Comparison of ENCODE assay signal across 10 cellular contexts in the genomic region with DNA sequence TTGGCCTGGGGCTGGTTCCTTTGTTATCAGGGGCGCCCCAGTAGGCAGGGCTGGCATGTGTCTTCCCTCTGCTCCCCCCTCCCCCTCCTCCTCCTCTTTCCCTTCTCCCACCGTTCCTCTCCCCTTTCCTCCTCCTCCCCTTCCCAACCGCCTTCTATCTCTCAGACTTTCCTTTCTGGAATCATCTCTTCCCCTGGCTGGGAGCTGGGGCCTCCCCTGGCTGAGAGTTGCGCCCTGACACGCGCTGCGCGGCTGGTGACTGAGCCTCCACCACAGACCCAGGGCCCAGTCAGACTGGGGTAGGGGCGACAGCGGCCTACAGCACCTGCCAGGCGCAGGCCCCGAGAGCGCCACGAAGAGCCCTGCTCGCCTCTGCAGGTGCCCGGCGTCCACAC. TPM values are rescaled to one million over a fixed set of nuclear protein-coding genes. Genes with fewer than 3 reads are reported as not detected.
DNase-seq lines count a peak whose midpoint lies in the region; ATAC-seq and TF ChIP-seq lines count a peak whose summit lies in the region.
"Had no signal": no experiment of that assay in that cellular context is flagged by ENCODE, and none has a peak within 500 bp of the region (broad histone marks: within the 10 kb centered on the region; RNA-seq: fewer than 3 reads in every experiment).

No MANE protein-coding gene starts in this region.

- H3K27ac Mint-ChIP-seq in WTC11 = no peak overlapping the region

- no peaks in the 10 kb centered on the region for H3K9me3 ChIP-seq in ES-I3 (ENCODE audit: control insufficient read depth, insufficient read depth, low read length)
- no peaks in the 10 kb centered on the region for H3K9me3 ChIP-seq in hepatocyte (ENCODE audit: low read depth)
- H3K9me3 ChIP-seq in gastrocnemius medialis = no peaks in the 10 kb centered on the region

- no peak overlapping the region for H3K27ac ChIP-seq in hepatocyte
- peak overlapping the region in 1 of 4 donors; percentile 28 for H3K27ac ChIP-seq in gastrocnemius medialis
- H3K27ac ChIP-seq: cardiac muscle cell had no signal

- intact Hi-C loops in gastrocnemius medialis (cut with DNase I; ENCODE audit: low total_unique reads) = no loop called here

- H3K4me2 ChIP-seq in hepatocyte = peak overlapping the region; percentile 65

- POLR2A ChIA-PET in WTC11 (lab: Charles Lee) = interaction anchor here (0.6 kb wide), 1 partner anchor 128 kb away, joined by 3 read pairs; no protein-coding TSS in a partner anchor

- 0 out of 2 replicates have a peak, but pooled peaks cover 2% of the 10 kb centered on the region for H3K36me3 Mint-ChIP-seq in WTC11

- peak overlapping the region; percentile 57; the same call in 1 of the 2 replicates for H3K9ac ChIP-seq in ES-I3 (ENCODE audit: low read depth, low read length)

- H4K20me1 ChIP-seq in hepatocyte (ENCODE audit: insufficient read depth, poor library complexity, severe bottlenecking) = no peaks in the 10 kb centered on the region

- TF ChIP-seq POLR2A in gastrocnemius medialis (IDR thresholded peaks at IDR 0.05) = no peak

- CTCF ChIA-PET in WTC11 (lab: Charles Lee) = interaction anchor here (0.6 to 1.4 kb wide), 5 partner anchors 21 to 119 kb away, joined by 3 to 6 read pairs (median 4); no protein-coding TSS in a partner anchor

- TF ChIP-seq CTCF in WTC11 (IDR thresholded peaks at IDR 0.05) (no peak), hepatocyte (IDR thresholded peaks at IDR 0.05; ENCODE audit: poor library complexity) (no peak), gastrocnemius medialis (IDR thresholded peaks at IDR 0.05 in 4 of 5, conservative IDR thresholded peaks at IDR 0.05 in 1 of 5) (no peak)

- H3K9me3 Mint-ChIP-seq in WTC11 = no peaks in the 10 kb centered on the region

- WGBS in hepatocyte (ENCODE audit: low lambda C conversion rate, missing lambda C conversion rate) = 46% methylated on average over 16 of the region's 17 CpGs

- H3K4me1 Mint-ChIP-seq in WTC11 = peaks cover 43% of the 10 kb centered on the region

- peak overlapping the region; percentile 63 for H3K4me3 Mint-ChIP-seq in WTC11

- H3K4me3 ChIP-seq in hepatocyte (no peak overlapping the region), gastrocnemius medialis (peak overlapping the region; percentile 43 to 50 (median 47))
- H3K4me3 ChIP-seq: cardiac muscle cell had no signal

- DNase-seq in WTC11 (ENCODE audit: low spot score) (peak; percentile 40), hepatocyte (ENCODE audit: low spot score) (no peak), gastrocnemius medialis (no peak), NCI-H345 treated with DMSO at 0.1 percent for 48 hours (lab: John Stamatoyannopoulos, UW; ENCODE audit: unreplicated experiment) (no peak), NCI-H1436 (lab: John Stamatoyannopoulos, UW) (no peak), nucleus accumbens (lab: John Stamatoyannopoulos, UW) (no peak)

- H3K27me3 ChIP-seq in hepatocyte (peaks cover 33% of the 10 kb centered on the region), gastrocnemius medialis (peaks cover 30 to 53% (median 35%) of the 10 kb centered on the region in 3 donors)

- H3K79me2 ChIP-seq in hepatocyte = no peaks in the 10 kb centered on the region

- in situ Hi-C loops in gastrocnemius medialis (cut with MboI; ENCODE audit: low sequenced_read_pairs in 4 of 4) = loop anchor here in 1 of 4 donors (25.0 kb wide), 1 partner anchor 206 kb away; a partner anchor contains a TSS

- no peak overlapping the region for H2AFZ ChIP-seq in hepatocyte

- H3K27me3 Mint-ChIP-seq in WTC11 (ENCODE audit: low read depth) = peaks cover 76% of the 10 kb centered on the region

- no peaks in the 10 kb centered on the region for H3K36me3 ChIP-seq in ES-I3 (ENCODE audit: insufficient read depth, low read length)
- no peaks in the 10 kb centered on the region for H3K36me3 ChIP-seq in hepatocyte (replicated peaks; ENCODE audit: insufficient read depth, low read depth)
- no peaks in the 10 kb centered on the region for H3K36me3 ChIP-seq in gastrocnemius medialis
- H3K36me3 ChIP-seq: cardiac muscle cell had no signal

- no peaks in the 10 kb centered on the region for H3K9me2 ChIP-seq in hepatocyte (replicated peaks; ENCODE audit: insufficient read depth)

- H3K4me1 ChIP-seq in ES-I3 (ENCODE audit: insufficient read depth, low read length) (peaks cover 3% of the 10 kb centered on the region; the same call in 1 of the 2 replicates), hepatocyte (ENCODE audit: insufficient read depth) (peaks cover 23% of the 10 kb centered on the region), gastrocnemius medialis (peaks cover 0 to 8% of the 10 kb centered on the region in 2 donors)

- ATAC-seq in WTC11 (peak; percentile 11), gastrocnemius medialis (no peak), HG02610 (IDR thresholded peaks at IDR 0.05; ENCODE audit: unreplicated experiment) (no peak)

TF ChIP-seq in WTC11, 78 proteins besides CTCF, POLR2A, EP300 and RAD21:
- TF ChIP-seq, protein P1, sequence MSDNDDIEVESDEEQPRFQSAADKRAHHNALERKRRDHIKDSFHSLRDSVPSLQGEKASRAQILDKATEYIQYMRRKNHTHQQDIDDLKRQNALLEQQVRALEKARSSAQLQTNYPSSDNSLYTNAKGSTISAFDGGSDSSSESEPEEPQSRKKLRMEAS (CRISPR knock-in tag; IDR thresholded peaks at IDR 0.05) = 0 out of 2 replicates have a peak, but pooled peaks have one; percentile 17
- no peak for TF ChIP-seq ZNF138 (CRISPR knock-in tag; conservative IDR thresholded peaks at IDR 0.05)
- no peak for TF ChIP-seq HMGA2 (CRISPR knock-in tag; IDR thresholded peaks at IDR 0.05)
- TF ChIP-seq NR1H2 (CRISPR knock-in tag; IDR thresholded peaks at IDR 0.05) = no peak
- no peak for TF ChIP-seq ZNF317 (CRISPR knock-in tag; IDR thresholded peaks at IDR 0.05; ENCODE audit: borderline replicate concordance, low read depth)
- TF ChIP-seq ZNF416 (CRISPR knock-in tag; IDR thresholded peaks at IDR 0.05) = no peak
- TF ChIP-seq NFE2L1 (CRISPR knock-in tag; IDR thresholded peaks at IDR 0.05) = no peak
- TF ChIP-seq JAZF1 (CRISPR knock-in tag; IDR thresholded peaks at IDR 0.05) = no peak
- TF ChIP-seq, protein P2, sequence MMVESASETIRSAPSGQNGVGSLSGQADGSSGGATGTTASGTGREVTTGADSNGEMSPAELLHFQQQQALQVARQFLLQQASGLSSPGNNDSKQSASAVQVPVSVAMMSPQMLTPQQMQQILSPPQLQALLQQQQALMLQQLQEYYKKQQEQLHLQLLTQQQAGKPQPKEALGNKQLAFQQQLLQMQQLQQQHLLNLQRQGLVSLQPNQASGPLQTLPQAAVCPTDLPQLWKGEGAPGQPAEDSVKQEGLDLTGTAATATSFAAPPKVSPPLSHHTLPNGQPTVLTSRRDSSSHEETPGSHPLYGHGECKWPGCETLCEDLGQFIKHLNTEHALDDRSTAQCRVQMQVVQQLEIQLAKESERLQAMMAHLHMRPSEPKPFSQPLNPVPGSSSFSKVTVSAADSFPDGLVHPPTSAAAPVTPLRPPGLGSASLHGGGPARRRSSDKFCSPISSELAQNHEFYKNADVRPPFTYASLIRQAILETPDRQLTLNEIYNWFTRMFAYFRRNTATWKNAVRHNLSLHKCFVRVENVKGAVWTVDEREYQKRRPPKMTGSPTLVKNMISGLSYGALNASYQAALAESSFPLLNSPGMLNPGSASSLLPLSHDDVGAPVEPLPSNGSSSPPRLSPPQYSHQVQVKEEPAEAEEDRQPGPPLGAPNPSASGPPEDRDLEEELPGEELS (CRISPR knock-in tag; IDR thresholded peaks at IDR 0.05) = 0 out of 2 replicates have a peak, but pooled peaks have one; percentile 30

RNA-seq across cellular contexts. Expression of a gene that starts 2.8 kb away (rescaled TPM):
- 2.8 to 4.0 TPM (median 3.6 TPM) in 3 replicates for total RNA-seq in WTC11 (2021)
- total RNA-seq in hepatocyte = 0.32 and 1.0 TPM in 2 replicates
- polyA plus RNA-seq in hepatocyte = 0.50 and 0.57 TPM in 2 replicates
- under 1 TPM; 0.07 to 0.18 (median 0.15) TPM for total RNA-seq in gastrocnemius medialis
- total RNA-seq: NCI-H460 had no signal

RNA-seq across cellular contexts. Expression of a gene that starts 21.5 kb away (rescaled TPM):
- 24.8 to 30.5 TPM (median 25.4 TPM) in 3 replicates for total RNA-seq in WTC11 (2021)
- 11.2 and 11.4 TPM in 2 replicates for total RNA-seq in hepatocyte
- 5.5 and 6.4 TPM in 2 replicates for polyA plus RNA-seq in hepatocyte
- under 1 TPM in 3 of 4 donors, not detected in 1; 0.13 to 0.83 (median 0.60) TPM for total RNA-seq in gastrocnemius medialis
- total RNA-seq: NCI-H460 had no signal
